Comparison of ENCODE assay signal across 8 cellular contexts in genomic region chr2:11775384-11775783, GRCh38. TPM values are rescaled to one million over a fixed set of nuclear protein-coding genes. Genes with fewer than 3 reads are reported as not detected.
A peak's percentile ranks its signal among the peaks of the same experiment; 100 is the strongest.
DNase-seq lines count a peak whose midpoint lies in the region; ATAC-seq, FAIRE-seq and TF ChIP-seq lines count a peak whose summit lies in the region.

No MANE protein-coding gene starts in this region.

- DNase-seq in GM12891 (ENCODE audit: insufficient read length, low spot score) (no peak), endothelial cell of umbilical vein (ENCODE audit: low read depth, low spot score) (peak; percentile 54), anterior cingulate cortex (lab: John Stamatoyannopoulos, UW) (no peak), foreskin melanocyte (no peak)
- DNase-seq in stimulated activated CD4-positive, alpha-beta T cell treated with anti-CD3 and anti-CD28 coated beads, Interleukin-12 subunit alpha, Interleukin-12 subunit beta, amount 100 ng/mL, for 4 hours, result no peak

- no peak for TF ChIP-seq CTCF in endothelial cell of umbilical vein (IDR thresholded peaks at IDR 0.05; ENCODE audit: extremely low read depth in 1 of 2, insufficient read depth in 1 of 2, low read depth in 1 of 2, low read length in 2 of 2)

- CTCF ChIA-PET in endothelial cell of umbilical vein (lab: Charles Lee), result interaction anchor here (1.0 to 2.5 kb wide), 7 partner anchors 9 to 88 kb away, joined by 3 to 10 read pairs (median 4); partner anchors contain the start of gene LPIN1

- peak overlapping the region; percentile 75 for H3K4me2 ChIP-seq in endothelial cell of umbilical vein (ENCODE audit: insufficient read depth, low read length)

- dilution Hi-C loops in endothelial cell of umbilical vein (cut with MboI; ENCODE audit: extremely low pct_ligation_motif_present, low sequenced_read_pairs), result no loop called here

- POLR2A ChIA-PET in endothelial cell of umbilical vein (lab: Charles Lee), result no interaction called here

- H4K20me1 ChIP-seq in endothelial cell of umbilical vein (replicated peaks; ENCODE audit: control insufficient read depth, extremely low read depth, insufficient read depth, low read length), result no peaks in the 10 kb centered on the region

- no peak overlapping the region for H3K9ac ChIP-seq in endothelial cell of umbilical vein (replicated peaks; ENCODE audit: extremely low read depth, insufficient read depth, low read length)

- TF ChIP-seq POLR2A in GM12891 (IDR thresholded peaks at IDR 0.05; ENCODE audit: low read depth, low read length) (no peak), endothelial cell of umbilical vein (IDR thresholded peaks at IDR 0.05; ENCODE audit: low read depth, low read length) (no peak)

- no peaks in the 10 kb centered on the region for H3K9me1 ChIP-seq in endothelial cell of umbilical vein (replicated peaks; ENCODE audit: control insufficient read depth, extremely low read depth, insufficient read depth, low read length)

- H3K79me2 ChIP-seq in endothelial cell of umbilical vein (ENCODE audit: control insufficient read depth, insufficient read depth, low read length), result peaks cover 8% of the 10 kb centered on the region

- ATAC-seq in GM21447 (IDR thresholded peaks at IDR 0.05; ENCODE audit: unreplicated experiment), result peak; percentile 87
- peak; percentile 91 for ATAC-seq in HG03575 (IDR thresholded peaks at IDR 0.05; ENCODE audit: extremely low read depth, insufficient number of reproducible peaks, low FRiP score, unreplicated experiment)
- no peak for ATAC-seq in HG02970 (IDR thresholded peaks at IDR 0.05; ENCODE audit: low FRiP score, unreplicated experiment)

- no peak overlapping the region for H3K4me3 ChIP-seq in endothelial cell of umbilical vein (replicated peaks in 1 of 3; ENCODE audit: insufficient read depth in 1 of 3, low read depth in 1 of 3, low read length in 3 of 3)

- peaks cover 27% of the 10 kb centered on the region for H3K4me1 ChIP-seq in endothelial cell of umbilical vein (ENCODE audit: control insufficient read depth, extremely low read depth, insufficient read depth, low read length)

- no TSS peak for BruUV-seq in endothelial cell of umbilical vein (replicated peaks; lab: Mats Ljungman, UMichigan)

- intact Hi-C loops in endothelial cell of umbilical vein (cut with micrococcal nuclease), result loop anchor here (1.0 to 5.0 kb wide), 3 partner anchors 21 to 308 kb away; partner anchors contain the start of gene E2F6

- no peaks in the 10 kb centered on the region for H3K9me3 ChIP-seq in endothelial cell of umbilical vein (replicated peaks; ENCODE audit: control insufficient read depth, insufficient read depth, low read length)

- H2AFZ ChIP-seq in endothelial cell of umbilical vein (ENCODE audit: low read depth, low read length), result no peak overlapping the region

- peak overlapping the region; percentile 3 for H3K27ac ChIP-seq in endothelial cell of umbilical vein (ENCODE audit: insufficient read depth, low read depth, low read length)

- peak; percentile 45 for FAIRE-seq in GM12891 (lab: Jason Lieb, UNC)
- FAIRE-seq in endothelial cell of umbilical vein (lab: Jason Lieb, UNC), result peak; percentile 91

- H3K36me3 ChIP-seq in endothelial cell of umbilical vein (ENCODE audit: control insufficient read depth in 2 of 2, extremely low read depth in 1 of 2, insufficient read depth in 2 of 2, low read length in 2 of 2), result peaks cover 4 to 29% of the 10 kb centered on the region in 2 experiments

- no peaks in the 10 kb centered on the region for H3K27me3 ChIP-seq in endothelial cell of umbilical vein (ENCODE audit: control insufficient read depth in 2 of 2, insufficient read depth in 2 of 2, low read length in 2 of 2)

TF ChIP-seq in GM12891, 5 proteins besides CTCF, POLR2A, EP300 and RAD21:
- no peak for TF ChIP-seq SPI1 (IDR thresholded peaks at IDR 0.05; ENCODE audit: low read depth, low read length)
- TF ChIP-seq PAX5 (IDR thresholded peaks at IDR 0.05; ENCODE audit: insufficient read depth, low read length, severe bottlenecking), result no peak
- TF ChIP-seq TAF1 (IDR thresholded peaks at IDR 0.05; ENCODE audit: low read depth, low read length), result no peak
- TF ChIP-seq POU2F2 (IDR thresholded peaks at IDR 0.05; ENCODE audit: low read depth, low read length), result no peak
- TF ChIP-seq POLR2AphosphoS5 (IDR thresholded peaks at IDR 0.05; ENCODE audit: low read depth, low read length), result no peak

TF ChIP-seq in endothelial cell of umbilical vein, 7 proteins besides CTCF, POLR2A, EP300 and RAD21:
- no peak for TF ChIP-seq MYC (IDR thresholded peaks at IDR 0.05; ENCODE audit: low read depth, low read length)
- peak; percentile 30 for TF ChIP-seq MAX (IDR thresholded peaks at IDR 0.05; ENCODE audit: insufficient read depth, insufficient read length)

RNA-seq across cellular contexts. Expression of gene LPIN1, which starts 29.0 kb away (rescaled TPM):
- polyA plus RNA-seq in GM12891 (2012; ENCODE audit: low read depth, missing spikeins), result 11.1 TPM
- 66.6 and 80.4 TPM in 2 replicates for total RNA-seq in endothelial cell of umbilical vein
- polyA plus RNA-seq in endothelial cell of umbilical vein, result 19.5 and 26.6 TPM in 2 replicates
- 26.1 TPM in 2 replicates for polyA plus RNA-seq in endothelial cell of umbilical vein (2011; cell fraction: cytosol; rRNA removed)
- 77.8 and 85.7 TPM in 2 replicates for polyA plus RNA-seq in endothelial cell of umbilical vein (2011; cell fraction: nucleus; rRNA removed)
- 25.5 and 31.7 TPM in 2 replicates for polyA plus RNA-seq in endothelial cell of umbilical vein (2012)
- polyA minus RNA-seq in endothelial cell of umbilical vein, result 46.4 and 48.3 TPM in 2 replicates
- polyA minus RNA-seq in endothelial cell of umbilical vein (2011; cell fraction: cytosol; rRNA and poly(A)+ RNA removed), result 12.7 TPM
- polyA minus RNA-seq in endothelial cell of umbilical vein (2011; cell fraction: nucleus; rRNA and poly(A)+ RNA removed), result 47.4 and 60.8 TPM in 2 replicates
